ENCODE assay signal across 9 cellular contexts in genomic region chr16:27426423-27427408, GRCh38. TPM values are rescaled to one million over a fixed set of nuclear protein-coding genes. Genes with fewer than 3 reads are reported as not detected.
A peak's percentile ranks its signal among the peaks of the same experiment; 100 is the strongest.
DNase-seq lines count a peak whose midpoint lies in the region; ATAC-seq and TF ChIP-seq lines count a peak whose summit lies in the region.
"Had no signal": no experiment of that assay in that cellular context is flagged by ENCODE, and none has a peak within 500 bp of the region (broad histone marks: within the 10 kb centered on the region; RNA-seq: fewer than 3 reads in every experiment).

No MANE protein-coding gene starts in this region.

- 20 to 27% (median 25%) methylated on average over 7 of the region's 7 CpGs for WGBS in spleen, 5 donors

- TF ChIP-seq CTCF in AG10803 (conservative IDR thresholded peaks at IDR 0.05; ENCODE audit: low read length) (no peak), spleen (IDR thresholded peaks at IDR 0.05 in 8 of 11, conservative IDR thresholded peaks at IDR 0.05 in 3 of 11) (no peak)

- DNase-seq in AG10803 (ENCODE audit: low read depth) (peak; percentile 89), NCI-H226 (peak; percentile 96), epidermal melanocyte (ENCODE audit: insufficient read length, low spot score) (peak; percentile 50), spleen (peak; percentile 89), NCI-H2107 (lab: John Stamatoyannopoulos, UW) (no peak)
- DNase-seq in activated CD4-positive, alpha-beta T cell treated with anti-CD3 and anti-CD28 coated beads, Interleukin-2, amount 50 U/mL, for 48 hours: peak; percentile 76 to 83

- H3K27ac ChIP-seq in spleen: peak overlapping the region in 4 of 8 donors; percentile 29 to 64 (median 42)

- ATAC-seq in GM18520 (IDR thresholded peaks at IDR 0.05; ENCODE audit: unreplicated experiment) (peak; percentile 85), HG02870 (IDR thresholded peaks at IDR 0.05; ENCODE audit: unreplicated experiment) (peak; percentile 68)

- H3K27me3 ChIP-seq in spleen (replicated peaks in 1 of 7): peaks cover 0 to 22% (median 0%) of the 10 kb centered on the region in 7 donors

- peaks cover 8 to 21% (median 20%) of the 10 kb centered on the region in 8 donors for H3K9me3 ChIP-seq in spleen

- peaks cover 0 to 20% (median 0%) of the 10 kb centered on the region in 6 donors for H3K36me3 ChIP-seq in spleen

- TF ChIP-seq POLR2A in spleen (IDR thresholded peaks at IDR 0.05): no peak

- H3K4me3 ChIP-seq in AG10803 (ENCODE audit: low read length): no peak overlapping the region
- H3K4me3 ChIP-seq in spleen: no peak overlapping the region
- H3K4me3 ChIP-seq: skin epidermis had no signal

- intact Hi-C loops in spleen (cut with DNase I; ENCODE audit: low total_unique reads): no loop called here

- peaks cover 3 to 77% (median 44%) of the 10 kb centered on the region in 6 donors for H3K4me1 ChIP-seq in spleen

RNA-seq across cellular contexts. Expression of gene IL21R, which starts 24.7 kb away (rescaled TPM):
- 10 to 100 TPM in 6 of 7 donors, 1 to 10 TPM in 1; 8.7 to 19.7 (median 13.0) TPM for total RNA-seq in spleen
- 1 to 10 TPM; 2.7 to 6.0 (median 3.3) TPM for polyA plus RNA-seq in spleen
